8 cellular contexts compared by ENCODE assay signal in genomic region chr19:9621156-9622037, GRCh38. TPM values are rescaled to one million over a fixed set of nuclear protein-coding genes. Genes with fewer than 3 reads are reported as not detected.
DNase-seq lines count a peak whose midpoint lies in the region; ATAC-seq, FAIRE-seq and TF ChIP-seq lines count a peak whose summit lies in the region.

TSS of gene ZNF561 (minus strand) at chr19:9621232. CDS start at chr19:9619456, 1,776 bp downstream.

- peak; percentile 84 for ATAC-seq in HG03521 (IDR thresholded peaks at IDR 0.05; ENCODE audit: unreplicated experiment)

- no peaks in the 10 kb centered on the region for H3K27me3 ChIP-seq in liver (ENCODE audit: control insufficient read depth in 4 of 4, insufficient read depth in 4 of 4, low read length in 3 of 4)

- peaks cover 0 to 13% (median 12%) of the 10 kb centered on the region in 4 donors for H3K4me1 ChIP-seq in liver (ENCODE audit: control insufficient read depth in 4 of 4, insufficient read depth in 4 of 4, low read length in 3 of 4)

- peak within 1 kb of the TSS; percentile 68 to 72 for H3K9ac ChIP-seq in liver (ENCODE audit: low read depth in 1 of 2, low read length in 2 of 2)

- TF ChIP-seq CTCF in AG09319 (IDR thresholded peaks at IDR 0.05; ENCODE audit: low read depth, low read length) (no peak), liver (IDR thresholded peaks at IDR 0.05; ENCODE audit: low read depth, low read length, missing input control) (no peak)

- TF ChIP-seq RAD21 in liver (IDR thresholded peaks at IDR 0.05), result no peak

- H3K4me3 ChIP-seq in liver (ENCODE audit: low read depth in 1 of 3, low read length in 3 of 3), result peak within 1 kb of the TSS; percentile 69 to 96 (median 86)

- 2% methylated on average over 33 of the region's 33 CpGs for WGBS in liver

- H3K36me3 ChIP-seq in liver (ENCODE audit: control insufficient read depth in 4 of 4, insufficient read depth in 3 of 4, low read depth in 1 of 4, low read length in 3 of 4), result peaks cover 9 to 26% (median 21%) of the 10 kb centered on the region in 4 donors

- DNase-seq in AG09319 (ENCODE audit: extremely low read depth, low read depth) (peak; percentile 65), GM19239 (ENCODE audit: insufficient read length, low spot score) (peak; percentile 62), NCI-H774 (lab: John Stamatoyannopoulos, UW) (peak; percentile 78), dermis microvascular lymphatic vessel endothelial cell (ENCODE audit: low read depth in 2 of 2) (peak; percentile 81 to 93)
- DNase-seq in activated CD4-positive, alpha-beta T cell treated with anti-CD3 and anti-CD28 coated beads, Interleukin-2, amount 50 U/mL, for 4 hours, result peak; percentile 79 to 80
- peak; percentile 84 for DNase-seq in stimulated activated CD4-positive, alpha-beta T cell treated with anti-CD3 and anti-CD28 coated beads, Interleukin-4, amount 100 ng/mL, for 1 hour

- no peaks in the 10 kb centered on the region for H3K9me3 ChIP-seq in liver (ENCODE audit: control insufficient read depth in 4 of 4, low read length in 3 of 4)

- H3K27ac ChIP-seq in liver (ENCODE audit: low read depth in 1 of 2, low read length in 2 of 2), result peak within 1 kb of the TSS; percentile 70 to 95

- FAIRE-seq in GM19239 (lab: Jason Lieb, UNC), result peak; percentile 96

TF ChIP-seq in liver, 16 proteins besides CTCF, POLR2A, EP300 and RAD21:
- TF ChIP-seq SP1 (IDR thresholded peaks at IDR 0.05) (peak; percentile 23), JUND (IDR thresholded peaks at IDR 0.05) (peak; percentile 41 to 83), HNF4G (IDR thresholded peaks at IDR 0.05) (no peak), GABPA (IDR thresholded peaks at IDR 0.05 in 1 of 2, conservative IDR thresholded peaks at IDR 0.05 in 1 of 2) (peak; percentile 92 to 96), FOXA1 (IDR thresholded peaks at IDR 0.05) (no peak), REST (IDR thresholded peaks at IDR 0.05) (peak; percentile 17), YY1 (IDR thresholded peaks at IDR 0.05) (peak; percentile 98), RXRA (IDR thresholded peaks at IDR 0.05) (peak; percentile 15 to 40), ATF3 (IDR thresholded peaks at IDR 0.05) (peak; percentile 42), NR2F2 (IDR thresholded peaks at IDR 0.05) (peak; percentile 61), FOXA2 (IDR thresholded peaks at IDR 0.05) (no peak), HNF4A (conservative IDR thresholded peaks at IDR 0.05) (peak in 1 of 2 donors; percentile 5)

RNA-seq across cellular contexts. Expression of gene ZNF561, which starts in this region (rescaled TPM):
- total RNA-seq in dermis microvascular lymphatic vessel endothelial cell (21.7 and 24.8 TPM in 2 replicates), liver (10 to 100 TPM; 14.3 to 26.8 TPM)
- polyA plus RNA-seq in liver, result 10 to 100 TPM in 1 of 2 donors, 1 to 10 TPM in 1; 8.5 to 11.5 TPM

Comparison
In these comparisons a context has a peak if more than half of its experiments do, and no peak if none do; other contexts are left out.
1. Peak in every context shown above with its lines: DNase-seq, ATAC-seq, H3K4me3 ChIP-seq and H3K27ac ChIP-seq.